ENCODE assay signal across 11 cellular contexts in genomic region chr10:114551310-114551972, GRCh38.
DNase-seq lines count a peak whose midpoint lies in the region; ATAC-seq and TF ChIP-seq lines count a peak whose summit lies in the region.
"Had no signal": no experiment of that assay in that cellular context is flagged by ENCODE, and none has a peak within 500 bp of the region (broad histone marks: within the 10 kb centered on the region; RNA-seq: fewer than 3 reads in every experiment).

No MANE protein-coding gene starts in this region.

- H2AK9ac ChIP-seq in IMR-90 (replicated peaks; ENCODE audit: low read depth, low read length, poor library complexity), result no peak overlapping the region

- no peaks in the 10 kb centered on the region for H3K9me3 ChIP-seq in IMR-90 (ENCODE audit: control insufficient read depth, insufficient read depth, low read length)
- no peaks in the 10 kb centered on the region for H3K9me3 ChIP-seq in gastroesophageal sphincter
- no peaks in the 10 kb centered on the region for H3K9me3 ChIP-seq in Karpas-422 (ENCODE audit: low read length)

- H4K20me1 ChIP-seq in IMR-90 (ENCODE audit: insufficient read depth, low read length) (peaks cover 4% of the 10 kb centered on the region; the same call in 1 of the 2 replicates), Karpas-422 (ENCODE audit: insufficient read depth, low read depth, low read length) (no peaks in the 10 kb centered on the region)

- no peak overlapping the region for H4K91ac ChIP-seq in IMR-90 (ENCODE audit: insufficient read depth, low read depth, low read length)

- no peak overlapping the region for H3K27ac Mint-ChIP-seq in CD14-positive monocyte

- H2BK5ac ChIP-seq in IMR-90 (ENCODE audit: low read depth, low read length, poor library complexity, severe bottlenecking), result no peak overlapping the region

- H2BK20ac ChIP-seq in IMR-90 (ENCODE audit: low read depth, low read length), result no peak overlapping the region

- no peak overlapping the region for H3K18ac ChIP-seq in IMR-90 (ENCODE audit: low read depth, low read length)

- H3K27ac ChIP-seq in IMR-90 (ENCODE audit: insufficient read depth, low read length) (no peak overlapping the region), gastroesophageal sphincter (peak overlapping the region; percentile 21 to 69 (median 50)), Karpas-422 (ENCODE audit: low read length) (no peak overlapping the region)

- TF ChIP-seq CTCF in IMR-90 (conservative IDR thresholded peaks at IDR 0.05; ENCODE audit: low read depth, low read length) (no peak), gastroesophageal sphincter (IDR thresholded peaks at IDR 0.05) (no peak), GM20000 (IDR thresholded peaks at IDR 0.05; ENCODE audit: extremely low read depth, missing control alignments) (no peak), CD14-positive monocyte (IDR thresholded peaks at IDR 0.05) (no peak)

- ATAC-seq in IMR-90 (ENCODE audit: low read depth) (peak; percentile 48; the same call in 1 of the 2 replicates), gastroesophageal sphincter (no peak), GM18498 (IDR thresholded peaks at IDR 0.05; ENCODE audit: unreplicated experiment) (no peak)

- H3K4me1 ChIP-seq in IMR-90 (ENCODE audit: control insufficient read depth, insufficient read depth, low read length), result no peaks in the 10 kb centered on the region
- peaks cover 3 to 24% (median 8%) of the 10 kb centered on the region in 3 donors for H3K4me1 ChIP-seq in gastroesophageal sphincter
- H3K4me1 ChIP-seq in Karpas-422 (ENCODE audit: low read length), result peaks cover 13% of the 10 kb centered on the region

- H3K4me3 ChIP-seq in IMR-90 (ENCODE audit: insufficient read depth, low read depth, low read length) (no peak overlapping the region), gastroesophageal sphincter (peak overlapping the region; percentile 12 to 36), Karpas-422 (ENCODE audit: low read length) (no peak overlapping the region)

- no peaks in the 10 kb centered on the region for H3K36me3 ChIP-seq in IMR-90 (ENCODE audit: control insufficient read depth, insufficient read depth, low read length)
- peaks cover 0 to 9% of the 10 kb centered on the region in 2 donors for H3K36me3 ChIP-seq in gastroesophageal sphincter
- no peaks in the 10 kb centered on the region for H3K36me3 ChIP-seq in Karpas-422 (ENCODE audit: insufficient read depth, low read length)

- no peak for TF ChIP-seq RAD21 in IMR-90 (IDR thresholded peaks at IDR 0.05; ENCODE audit: low read length)

- no peak overlapping the region for H3K9ac ChIP-seq in IMR-90 (ENCODE audit: low read depth, low read length)
- H3K9ac ChIP-seq in Karpas-422 (ENCODE audit: low read length), result no peak overlapping the region

- no peak for TF ChIP-seq EP300 in gastroesophageal sphincter (IDR thresholded peaks at IDR 0.05)

- H3K9me3 Mint-ChIP-seq in CD14-positive monocyte, result no peaks in the 10 kb centered on the region
- H3K9me3 Mint-ChIP-seq: IgD-negative memory B cell had no signal

- H3K4me3 Mint-ChIP-seq in CD14-positive monocyte, result no peak overlapping the region
- H3K4me3 Mint-ChIP-seq: IgD-negative memory B cell, naive B cell had no signal

- no peak overlapping the region for H3K4ac ChIP-seq in IMR-90 (ENCODE audit: low read depth, low read length)

- H3K56ac ChIP-seq in IMR-90 (ENCODE audit: extremely low read depth, insufficient read depth, low read length), result no peak overlapping the region

- intact Hi-C loops in IMR-90 (cut with micrococcal nuclease), result loop anchor here (1.0 to 5.0 kb wide), 5 partner anchors 81 to 577 kb away; no protein-coding TSS in a partner anchor
- intact Hi-C loops in posterior vena cava (cut with DNase I), result loop anchor here in 1 of 2 donors (5.0 kb wide), 2 partner anchors 146 to 231 kb away; no protein-coding TSS in a partner anchor
- intact Hi-C loops in CD14-positive monocyte (cut with micrococcal nuclease), result loop anchor here (2.0 to 10.0 kb wide), 3 partner anchors 233 to 326 kb away; no protein-coding TSS in a partner anchor

- WGBS in IMR-90 (ENCODE audit: extremely low coverage in 2 of 2, insufficient read length in 1 of 2), 2 experiments, result 0% methylated on average over 1 of the region's 6 CpGs; no CpG with 5 or more reads in 1 of the 2 experiments
- WGBS in gastroesophageal sphincter (ENCODE audit: low coverage in 1 of 2), 2 donors, result 23 to 26% methylated on average over 5 of the region's 6 CpGs

- peaks cover 3 to 9% (median 8%) of the 10 kb centered on the region in 3 donors for H3K27me3 Mint-ChIP-seq in CD14-positive monocyte (ENCODE audit: low read depth in 3 of 3)
- H3K27me3 Mint-ChIP-seq: IgD-negative memory B cell, naive B cell had no signal

- H3K9me2 ChIP-seq in Karpas-422 (replicated peaks; ENCODE audit: insufficient read depth, low read length), result no peaks in the 10 kb centered on the region

- H3K36me3 Mint-ChIP-seq in CD14-positive monocyte, result no peaks in the 10 kb centered on the region
- H3K36me3 Mint-ChIP-seq: IgD-negative memory B cell, naive B cell had no signal

- H3K4me1 Mint-ChIP-seq in CD14-positive monocyte, result peaks cover 8% of the 10 kb centered on the region

- H2AFZ ChIP-seq in IMR-90 (replicated peaks; ENCODE audit: low read length, poor library complexity), result no peak overlapping the region
- no peak overlapping the region for H2AFZ ChIP-seq in Karpas-422 (ENCODE audit: low read length)

- dilution Hi-C loops in IMR-90 (cut with HindIII; ENCODE audit: low sequenced_read_pairs, unreplicated experiment), result no loop called here

- H3K27me3 ChIP-seq in IMR-90 (ENCODE audit: control insufficient read depth, insufficient read depth, low read length) (peaks cover 7% of the 10 kb centered on the region), gastroesophageal sphincter (no peaks in the 10 kb centered on the region), Karpas-422 (ENCODE audit: low read length) (no peaks in the 10 kb centered on the region)

- POLR2A ChIA-PET in IMR-90 (lab: Charles Lee; ENCODE audit: unreplicated experiment), result no interaction called here

- no TSS peak for BruUV-seq in IMR-90 (replicated peaks; lab: Mats Ljungman, UMichigan)

- H2BK15ac ChIP-seq in IMR-90 (ENCODE audit: low read depth, low read length), result no peak overlapping the region

- in situ Hi-C loops in IMR-90 (cut with MboI; ENCODE audit: low sequenced_read_pairs), result loop anchor here (5.0 kb wide), 1 partner anchor 146 kb away; no protein-coding TSS in a partner anchor

- CTCF ChIA-PET in IMR-90 (lab: Yijun Ruan, JAX), result interaction anchor here (0.9 to 1.7 kb wide), 6 partner anchors 140 to 318 kb away, joined by 3 to 7 read pairs (median 4); no protein-coding TSS in a partner anchor

- no peak overlapping the region for H3K23ac ChIP-seq in IMR-90 (ENCODE audit: low read depth, low read length)

- H3K14ac ChIP-seq in IMR-90 (replicated peaks; ENCODE audit: low read depth, low read length), result no peak overlapping the region

- no peak overlapping the region for H2AK5ac ChIP-seq in IMR-90 (ENCODE audit: low read depth, low read length)

- H4K8ac ChIP-seq in IMR-90 (ENCODE audit: low read depth in 2 of 2, low read length in 2 of 2), result no peak overlapping the region

- no peaks in the 10 kb centered on the region for H3K79me2 ChIP-seq in Karpas-422 (ENCODE audit: low read length)

- peaks cover 4% of the 10 kb centered on the region; the same call in 1 of the 2 replicates for H3K9me1 ChIP-seq in IMR-90 (ENCODE audit: insufficient read depth, low read length)

- TF ChIP-seq POLR2A in IMR-90 (IDR thresholded peaks at IDR 0.05; ENCODE audit: low read depth, low read length), result no peak
- TF ChIP-seq POLR2A in gastroesophageal sphincter (IDR thresholded peaks at IDR 0.05), result no peak

- peak overlapping the region; percentile 13; the same call in 1 of the 2 replicates for H3K4me2 ChIP-seq in IMR-90 (ENCODE audit: low read depth, low read length)
- no peak overlapping the region for H3K4me2 ChIP-seq in Karpas-422 (ENCODE audit: low read depth, low read length, poor library complexity, severe bottlenecking)

- H3K79me1 ChIP-seq in IMR-90 (ENCODE audit: low read depth in 1 of 2, low read length in 2 of 2), result no peaks in the 10 kb centered on the region

- H4K5ac ChIP-seq in IMR-90 (ENCODE audit: low read depth, low read length), result no peak overlapping the region

- DNase-seq in IMR-90 (peak; percentile 14), RPMI7951 (ENCODE audit: low read depth) (peak; percentile 11), posterior vena cava (ENCODE audit: low spot score) (peak; percentile 81), Karpas-422 (no peak), GM20000 (ENCODE audit: low spot score) (no peak), CD14-positive monocyte (ENCODE audit: low spot score) (no peak)
- DNase-seq: naive B cell, SIG-M5 had no signal

- no peak overlapping the region for H2BK120ac ChIP-seq in IMR-90 (ENCODE audit: low read depth, low read length)

TF ChIP-seq in IMR-90, 13 proteins besides CTCF, POLR2A, EP300 and RAD21:
- TF ChIP-seq MAFK (IDR thresholded peaks at IDR 0.05; ENCODE audit: low read depth, low read length) (no peak), RCOR1 (IDR thresholded peaks at IDR 0.05; ENCODE audit: insufficient replicate concordance, low read length) (no peak), FOS (IDR thresholded peaks at IDR 0.05; ENCODE audit: low read depth, low read length) (no peak), BHLHE40 (IDR thresholded peaks at IDR 0.05; ENCODE audit: low read depth, low read length) (no peak), USF2 (IDR thresholded peaks at IDR 0.05; ENCODE audit: low read depth, low read length) (no peak), MAZ (IDR thresholded peaks at IDR 0.05; ENCODE audit: borderline replicate concordance, low read depth, low read length) (no peak)

Comparison
In these comparisons a context has a peak if more than half of its experiments do, and no peak if none do; other contexts are left out.
1. DNase-seq: peak in IMR-90 (single experiment), RPMI7951 (single experiment) and posterior vena cava (single experiment); none in Karpas-422 (single experiment), GM20000 (single experiment) and CD14-positive monocyte (single experiment).
2. H3K27ac ChIP-seq: peak in gastroesophageal sphincter (4 of 4); none in IMR-90 (single experiment) and Karpas-422 (single experiment).
3. H3K4me3 ChIP-seq: peak in gastroesophageal sphincter (2 of 2); none in IMR-90 (single experiment) and Karpas-422 (single experiment).